Comparison of ENCODE assay signal across 18 cellular contexts in the genomic region with DNA sequence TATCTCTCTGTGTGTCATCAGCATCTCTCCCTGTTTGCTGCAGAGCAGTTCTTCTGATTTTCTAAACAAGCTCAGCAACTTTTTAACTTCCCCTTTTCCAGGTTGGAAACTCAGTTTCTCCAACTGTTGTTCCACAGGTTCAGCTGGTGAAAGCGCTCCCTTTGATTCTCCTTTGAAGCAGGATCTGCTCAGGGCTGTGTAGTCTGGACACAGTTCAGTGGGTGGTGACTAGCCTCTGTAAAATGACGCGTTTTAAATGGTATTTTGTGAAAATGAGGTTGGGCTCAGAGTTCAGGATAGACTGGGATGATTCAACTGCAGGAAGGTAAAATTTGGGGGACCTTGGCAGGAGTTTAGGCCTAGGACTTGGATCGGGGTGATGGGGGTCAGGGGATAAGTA.
A peak's percentile ranks its signal among the peaks of the same experiment; 100 is the strongest.
DNase-seq lines count a peak whose midpoint lies in the region; ATAC-seq and TF ChIP-seq lines count a peak whose summit lies in the region.
"Had no signal": no experiment of that assay in that cellular context is flagged by ENCODE, and none has a peak within 500 bp of the region (broad histone marks: within the 10 kb centered on the region; RNA-seq: fewer than 3 reads in every experiment).

No MANE protein-coding gene starts in this region.

- TF ChIP-seq POLR2A in erythroblast (IDR thresholded peaks at IDR 0.05; ENCODE audit: low read length), result no peak

- CTCF ChIA-PET in CD4-positive, alpha-beta T cell (lab: Charles Lee), result no interaction called here

- in situ Hi-C loops in ACHN (cut with HindIII; ENCODE audit: low pct_ligation_motif_present, low pct_unique_long_range_greater_than_20kb, low sequenced_read_pairs) (no loop called here), astrocyte of the spinal cord (cut with HindIII; ENCODE audit: low sequenced_read_pairs) (no loop called here)

- ATAC-seq in CD4-positive, alpha-beta T cell (ENCODE audit: poor library complexity), result no peak
- ATAC-seq: CD8-positive, alpha-beta T cell had no signal

- POLR2A ChIA-PET in CD4-positive, alpha-beta T cell (lab: Charles Lee), result no interaction called here

- no peak overlapping the region for H3K4me3 Mint-ChIP-seq in HFFc6
- no peak overlapping the region for H3K4me3 Mint-ChIP-seq in CD4-positive, alpha-beta T cell
- H3K4me3 Mint-ChIP-seq: CD8-positive, alpha-beta T cell had no signal

- H3K27me3 ChIP-seq in CD4-positive, alpha-beta T cell (ENCODE audit: control insufficient read depth, insufficient read depth, low read length), result peaks cover 4% of the 10 kb centered on the region
- H3K27me3 ChIP-seq: BLaER1, SJCRH30 had no signal

- DNase-seq in ACHN (peak; percentile 37), HFFc6 (peak; percentile 26), astrocyte of the spinal cord (ENCODE audit: low read depth, low spot score) (peak; percentile 3), kidney glomerular epithelial cell (lab: John Stamatoyannopoulos, UW) (peak; percentile 60), erythroblast (lab: John Stamatoyannopoulos, UW) (no peak), NCI-H2227 treated with DMSO at 0.1 percent for 48 hours (lab: John Stamatoyannopoulos, UW) (no peak), RKO (ENCODE audit: low spot score) (no peak)
- DNase-seq in CD4-positive, alpha-beta T cell, result no peak
- DNase-seq: CD8-positive, alpha-beta T cell; DMS53; KBM-7; NCI-H1105 treated with DMSO at 0.1 percent for 48 hours; NCI-H1694; NCI-H2081 treated with DMSO at 0.1 percent for 48 hours; NCI-H510A treated with DMSO at 0.1 percent for 48 hours; NCI-H82; SJCRH30 had no signal

- no peak overlapping the region for H3K4me3 ChIP-seq in astrocyte of the spinal cord (ENCODE audit: low read depth, low read length)
- H3K4me3 ChIP-seq: BLaER1, SJCRH30 had no signal

- no peaks in the 10 kb centered on the region for H3K9me3 Mint-ChIP-seq in HFFc6
- no peaks in the 10 kb centered on the region for H3K9me3 Mint-ChIP-seq in CD4-positive, alpha-beta T cell
- H3K9me3 Mint-ChIP-seq: CD8-positive, alpha-beta T cell had no signal

- H3K36me3 Mint-ChIP-seq in HFFc6 (ENCODE audit: low read depth), result no peaks in the 10 kb centered on the region
- no peaks in the 10 kb centered on the region for H3K36me3 Mint-ChIP-seq in CD4-positive, alpha-beta T cell (ENCODE audit: low read depth)
- H3K36me3 Mint-ChIP-seq: CD8-positive, alpha-beta T cell had no signal

- no peak for TF ChIP-seq CTCF in HFFc6 (IDR thresholded peaks at IDR 0.05)
- TF ChIP-seq CTCF in astrocyte of the spinal cord (IDR thresholded peaks at IDR 0.05; ENCODE audit: low read depth, low read length), result no peak
- TF ChIP-seq CTCF in CD4-positive, alpha-beta T cell (IDR thresholded peaks at IDR 0.05), result no peak

- intact Hi-C loops in CD4-positive, alpha-beta T cell (cut with DNase I, micrococcal nuclease), result no loop called here

- peaks cover 21% of the 10 kb centered on the region for H3K4me1 Mint-ChIP-seq in HFFc6 (ENCODE audit: low read depth)
- no peaks in the 10 kb centered on the region for H3K4me1 Mint-ChIP-seq in CD4-positive, alpha-beta T cell (ENCODE audit: low read depth)

- no peak overlapping the region for H3K27ac ChIP-seq in CD4-positive, alpha-beta T cell (ENCODE audit: low read depth, low read length)
- H3K27ac ChIP-seq: BLaER1, SJCRH30 had no signal

- H3K27ac Mint-ChIP-seq in HFFc6, result peak overlapping the region; percentile 32; the same call in 1 of the 2 replicates
- H3K27ac Mint-ChIP-seq in CD4-positive, alpha-beta T cell, result no peak overlapping the region
- H3K27ac Mint-ChIP-seq: CD8-positive, alpha-beta T cell had no signal

- H3K9me3 ChIP-seq in CD4-positive, alpha-beta T cell (ENCODE audit: control insufficient read depth, low read length), result no peaks in the 10 kb centered on the region
- H3K9me3 ChIP-seq: BLaER1, SJCRH30 had no signal

- H3K27me3 Mint-ChIP-seq in HFFc6 (ENCODE audit: insufficient read depth), result peaks cover 11% of the 10 kb centered on the region
- peaks cover 46% of the 10 kb centered on the region for H3K27me3 Mint-ChIP-seq in CD4-positive, alpha-beta T cell

Comparison
In these comparisons a context has a peak if more than half of its experiments do, and no peak if none do; other contexts are left out.
1. DNase-seq: peak in ACHN (single experiment), HFFc6 (single experiment), astrocyte of the spinal cord (single experiment) and kidney glomerular epithelial cell (single experiment); none in erythroblast (0 of 2), CD4-positive, alpha-beta T cell (0 of 10), NCI-H2227 treated with DMSO at 0.1 percent for 48 hours (single experiment) and RKO (single experiment).